9 cellular contexts compared by ENCODE assay signal in the genomic region with DNA sequence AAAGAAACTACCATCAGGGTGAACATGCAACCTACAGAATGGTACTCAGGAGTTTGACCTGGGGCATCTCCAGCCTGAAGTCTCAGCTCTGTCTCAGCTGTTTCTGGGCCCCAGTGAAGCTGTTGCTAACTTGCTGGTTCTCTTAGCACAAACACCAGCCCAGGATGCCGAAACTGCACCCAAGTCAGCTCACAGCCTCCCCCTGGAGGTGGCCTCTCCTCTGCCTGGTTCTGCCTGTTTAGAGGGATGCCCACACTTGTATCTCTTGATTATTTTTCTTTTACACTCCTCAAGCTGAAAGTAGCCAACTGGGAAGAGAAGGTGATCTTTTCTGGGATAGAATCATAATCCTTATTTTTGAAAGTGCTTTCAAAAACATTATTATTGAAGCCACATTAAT.
DNase-seq lines count a peak whose midpoint lies in the region; ATAC-seq and TF ChIP-seq lines count a peak whose summit lies in the region.
"Had no signal": no experiment of that assay in that cellular context is flagged by ENCODE, and none has a peak within 500 bp of the region (broad histone marks: within the 10 kb centered on the region; RNA-seq: fewer than 3 reads in every experiment).

No MANE protein-coding gene starts in this region.

- H3K27ac ChIP-seq in MM.1S (ENCODE audit: low read length), result no peak overlapping the region
- H3K27ac ChIP-seq: neutrophil had no signal

- no peaks in the 10 kb centered on the region for H3K4me1 Mint-ChIP-seq in activated naive CD4-positive, alpha-beta T cell treated with anti-CD3 and anti-CD28 coated beads, Interleukin-2, amount 10 ng/mL, durations not matched to agents 7 days and 5 days
- no peaks in the 10 kb centered on the region for H3K4me1 Mint-ChIP-seq in naive thymus-derived CD8-positive, alpha-beta T cell

- no peak overlapping the region for H3K27ac Mint-ChIP-seq in activated naive CD4-positive, alpha-beta T cell treated with anti-CD3 and anti-CD28 coated beads, Interleukin-2, amount 10 ng/mL, durations not matched to agents 7 days and 5 days
- H3K27ac Mint-ChIP-seq in naive thymus-derived CD8-positive, alpha-beta T cell, result no peak overlapping the region

- no peaks in the 10 kb centered on the region for H3K9me3 Mint-ChIP-seq in activated naive CD4-positive, alpha-beta T cell treated with anti-CD3 and anti-CD28 coated beads, Interleukin-2, amount 10 ng/mL, durations not matched to agents 7 days and 5 days
- no peaks in the 10 kb centered on the region for H3K9me3 Mint-ChIP-seq in naive thymus-derived CD8-positive, alpha-beta T cell

- H3F3A ChIP-seq in MM.1S (ENCODE audit: insufficient read depth, low read length), result no peaks in the 10 kb centered on the region

- DNase-seq in Daoy (ENCODE audit: low read depth), result peak; percentile 54
- DNase-seq in MM.1S, result peak; percentile 14
- peak; percentile 44 for DNase-seq in activated naive CD4-positive, alpha-beta T cell treated with anti-CD3 and anti-CD28 coated beads, Interleukin-2, amount 10 ng/mL, durations not matched to agents 7 days and 5 days
- peak in 8 of 10 donors; percentile 2 to 65 (median 11) for DNase-seq in naive thymus-derived CD8-positive, alpha-beta T cell
- DNase-seq in posterior vena cava (ENCODE audit: low spot score), result no peak
- DNase-seq in cerebellum (ENCODE audit: low spot score), result no peak
- no peak for DNase-seq in NCI-H2196 (lab: John Stamatoyannopoulos, UW; ENCODE audit: unreplicated experiment)
- DNase-seq in cardiac septum (ENCODE audit: low spot score), result no peak

- no peak for ATAC-seq in naive thymus-derived CD8-positive, alpha-beta T cell

- H3K4me1 ChIP-seq in MM.1S (ENCODE audit: low read length), result no peaks in the 10 kb centered on the region

- no peaks in the 10 kb centered on the region for H3K36me3 ChIP-seq in MM.1S (replicated peaks; ENCODE audit: insufficient read depth, low read length)
- H3K36me3 ChIP-seq: neutrophil had no signal

- no peaks in the 10 kb centered on the region for H3K36me3 Mint-ChIP-seq in activated naive CD4-positive, alpha-beta T cell treated with anti-CD3 and anti-CD28 coated beads, Interleukin-2, amount 10 ng/mL, durations not matched to agents 7 days and 5 days
- H3K36me3 Mint-ChIP-seq in naive thymus-derived CD8-positive, alpha-beta T cell, result no peaks in the 10 kb centered on the region

- no peaks in the 10 kb centered on the region for H3K79me2 ChIP-seq in MM.1S (ENCODE audit: low read length)

- no peaks in the 10 kb centered on the region for H4K20me1 ChIP-seq in MM.1S (ENCODE audit: insufficient read depth, low read length)

- intact Hi-C loops in posterior vena cava (cut with DNase I), result no loop called here
- intact Hi-C loops in cardiac septum (cut with DNase I), result no loop called here

- peak; percentile 23 for TF ChIP-seq CTCF in MM.1S (IDR thresholded peaks at IDR 0.05; ENCODE audit: low read length)

- peaks cover 19% of the 10 kb centered on the region for H3K27me3 Mint-ChIP-seq in activated naive CD4-positive, alpha-beta T cell treated with anti-CD3 and anti-CD28 coated beads, Interleukin-2, amount 10 ng/mL, durations not matched to agents 7 days and 5 days
- peaks cover 11 to 44% (median 20%) of the 10 kb centered on the region in 5 donors for H3K27me3 Mint-ChIP-seq in naive thymus-derived CD8-positive, alpha-beta T cell

- H3K4me2 ChIP-seq in MM.1S (ENCODE audit: low read depth, low read length), result no peak overlapping the region

- no peak overlapping the region for H3K9ac ChIP-seq in MM.1S (ENCODE audit: low read length)

- POLR2A ChIA-PET in naive thymus-derived CD8-positive, alpha-beta T cell (lab: Charles Lee), result no interaction called here

- no peak overlapping the region for H2AFZ ChIP-seq in MM.1S (ENCODE audit: low read length)

- no peak overlapping the region for H3K4me3 ChIP-seq in MM.1S (ENCODE audit: low read length)

- no peaks in the 10 kb centered on the region for H3K9me3 ChIP-seq in MM.1S (replicated peaks; ENCODE audit: insufficient read depth, low read length)
- H3K9me3 ChIP-seq: neutrophil had no signal

- CTCF ChIA-PET in activated naive CD4-positive, alpha-beta T cell treated with anti-CD3 and anti-CD28 coated beads, Interleukin-2, amount 10 ng/mL, durations not matched to agents 7 days and 5 days (lab: Charles Lee), result interaction anchor here (0.9 to 2.6 kb wide), 2 partner anchors 10 to 413 kb away, joined by 8 read pairs; no protein-coding TSS in a partner anchor

- H3K9me2 ChIP-seq in MM.1S (replicated peaks; ENCODE audit: insufficient read depth, low read length), result no peaks in the 10 kb centered on the region

- H3K4me3 Mint-ChIP-seq in activated naive CD4-positive, alpha-beta T cell treated with anti-CD3 and anti-CD28 coated beads, Interleukin-2, amount 10 ng/mL, durations not matched to agents 7 days and 5 days, result no peak overlapping the region
- H3K4me3 Mint-ChIP-seq in naive thymus-derived CD8-positive, alpha-beta T cell, result no peak overlapping the region

- no peaks in the 10 kb centered on the region for H3K27me3 ChIP-seq in MM.1S (replicated peaks; ENCODE audit: insufficient read depth, low read length)

Comparison
In these comparisons a context has a peak if more than half of its experiments do, and no peak if none do; other contexts are left out.
1. DNase-seq: peak in Daoy (single experiment), MM.1S (single experiment), activated naive CD4-positive, alpha-beta T cell treated with anti-CD3 and anti-CD28 coated beads, Interleukin-2, amount 10 ng/mL, durations not matched to agents 7 days and 5 days (single experiment) and naive thymus-derived CD8-positive, alpha-beta T cell (8 of 10); none in posterior vena cava (single experiment), cerebellum (single experiment), NCI-H2196 (single experiment) and cardiac septum (single experiment).